Comparison of ENCODE assay signal across 8 cellular contexts in genomic region chr18:23241833-23242496, GRCh38.
DNase-seq lines count a peak whose midpoint lies in the region; ATAC-seq and TF ChIP-seq lines count a peak whose summit lies in the region.
"Not testable (repeated sequence)": the region's sequence is repeated elsewhere in the genome, so short reads cannot be mapped to it uniquely, and the experiment has no call there.

No MANE protein-coding gene starts in this region.

- H3K9me3 ChIP-seq in DND-41 (ENCODE audit: insufficient read depth, low read length, severe bottlenecking), result not testable (repeated sequence)

- not testable (repeated sequence) for TF ChIP-seq CTCF in DND-41 (IDR thresholded peaks at IDR 0.05; ENCODE audit: borderline replicate concordance, extremely low read depth, low read length, poor library complexity, severe bottlenecking)

- not testable (repeated sequence) for H3K79me2 ChIP-seq in DND-41 (ENCODE audit: insufficient read depth, low read length)

- H3K4me1 ChIP-seq in DND-41 (ENCODE audit: insufficient read depth, low read length), result peaks cover 19% of the 10 kb centered on the region

- not testable (repeated sequence) for H3K36me3 ChIP-seq in DND-41 (ENCODE audit: insufficient read depth, low read length)

- H3K4me3 ChIP-seq in DND-41 (ENCODE audit: low read depth in 1 of 2, low read length in 2 of 2); Jurkat, Clone E6-1 (ENCODE audit: low read length): not testable (repeated sequence)

- H3K9ac ChIP-seq in DND-41 (ENCODE audit: low read depth, low read length), result not testable (repeated sequence)

- not testable (repeated sequence) for H2AFZ ChIP-seq in DND-41 (ENCODE audit: low read depth, low read length)

- H3K27ac ChIP-seq in DND-41 (ENCODE audit: low read length), result not testable (repeated sequence)

- peak; percentile 79 for ATAC-seq in DND-41 (ENCODE audit: insufficient read depth, low read depth)
- peak; percentile 76 for ATAC-seq in GM18868 (IDR thresholded peaks at IDR 0.05; ENCODE audit: unreplicated experiment)
- ATAC-seq in GM19468 (IDR thresholded peaks at IDR 0.05; ENCODE audit: extremely low read depth, unreplicated experiment), result peak; percentile 72
- peak; percentile 84 for ATAC-seq in HG02623 (IDR thresholded peaks at IDR 0.05; ENCODE audit: unreplicated experiment)
- ATAC-seq in HG03103 (IDR thresholded peaks at IDR 0.05; ENCODE audit: low read depth, unreplicated experiment), result peak; percentile 70
- peak; percentile 26 for ATAC-seq in left lobe of liver

- not testable (repeated sequence) for H3K4me2 ChIP-seq in DND-41 (ENCODE audit: insufficient read depth, low read length)

- H3K27me3 ChIP-seq in DND-41 (ENCODE audit: insufficient read depth, low read length, poor library complexity), result not testable (repeated sequence)

- H4K20me1 ChIP-seq in DND-41 (ENCODE audit: insufficient read depth, low read length), result not testable (repeated sequence)

- DNase-seq in DND-41 (peak; percentile 49), NCI-H345 (lab: John Stamatoyannopoulos, UW) (peak; percentile 39), left lobe of liver (ENCODE audit: low spot score) (peak; percentile 63)
- peak; percentile 63 for DNase-seq in Jurkat, Clone E6-1 (ENCODE audit: low read depth, low spot score)

Comparison
In these comparisons a context has a peak if more than half of its experiments do, and no peak if none do; other contexts are left out.
1. ATAC-seq: peak in every context shown above with its lines; median percentile 84 in HG02623; 79 in DND-41; 76 in GM18868; 72 in GM19468; 70 in HG03103; 26 in left lobe of liver.